In the genomic region with DNA sequence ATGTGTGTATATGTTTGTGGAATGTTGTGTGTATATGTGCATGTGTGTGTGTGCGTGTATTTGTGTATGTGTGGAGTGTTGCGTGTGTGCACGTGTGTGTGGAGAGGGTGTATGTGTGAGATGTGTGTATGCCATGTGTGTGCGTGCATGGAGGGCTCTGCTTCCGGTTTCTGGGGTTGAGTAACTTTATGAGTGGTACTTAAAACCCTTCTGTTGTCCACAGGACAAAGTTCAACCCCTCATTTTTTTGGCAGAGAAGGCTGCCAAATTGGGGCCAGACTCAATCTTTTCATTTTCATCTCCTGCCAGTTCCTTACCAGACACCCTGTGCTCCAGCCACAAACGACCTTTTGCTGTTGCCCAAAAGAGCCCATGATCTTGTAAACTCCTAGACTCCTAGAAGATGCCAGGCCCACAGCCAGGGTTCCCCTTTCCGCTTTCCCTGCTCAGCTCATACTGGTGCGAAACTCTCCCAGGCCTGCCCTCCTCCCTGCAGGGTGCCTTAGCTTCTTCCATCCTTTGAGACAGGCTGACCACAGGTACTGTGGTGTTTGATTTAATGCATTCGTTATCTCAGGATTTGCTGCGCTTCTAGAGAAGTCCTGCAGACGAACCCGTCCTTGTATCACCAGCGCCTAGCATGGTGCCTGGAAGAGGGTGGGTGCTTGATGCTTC, we compare ENCODE assay signal across 14 cellular contexts.
DNase-seq lines count a peak whose midpoint lies in the region; ATAC-seq, FAIRE-seq and TF ChIP-seq lines count a peak whose summit lies in the region.
"Had no signal": no experiment of that assay in that cellular context is flagged by ENCODE, and none has a peak within 500 bp of the region (broad histone marks: within the 10 kb centered on the region; RNA-seq: fewer than 3 reads in every experiment).

No MANE protein-coding gene starts in this region.

- no peaks in the 10 kb centered on the region for H3K27me3 ChIP-seq in CD4-positive, alpha-beta T cell (ENCODE audit: control insufficient read depth, insufficient read depth, low read length)
- H3K27me3 ChIP-seq in HL-60 (ENCODE audit: insufficient read depth, poor library complexity, severe bottlenecking) = no peaks in the 10 kb centered on the region
- H3K27me3 ChIP-seq in astrocyte (ENCODE audit: insufficient read depth, low read length) = no peaks in the 10 kb centered on the region
- H3K27me3 ChIP-seq: uterus had no signal

- H2AFZ ChIP-seq in astrocyte (ENCODE audit: low read depth, low read length) = no peak overlapping the region

- no peak overlapping the region for H3K4me3 Mint-ChIP-seq in CD4-positive, alpha-beta T cell
- H3K4me3 Mint-ChIP-seq in astrocyte (ENCODE audit: unreplicated experiment) = peak overlapping the region; percentile 15
- peak overlapping the region in 6 of 8 donors; percentile 0 to 48 (median 16) for H3K4me3 Mint-ChIP-seq in naive B cell
- H3K4me3 Mint-ChIP-seq: central memory CD8-positive, alpha-beta T cell had no signal

- H3K36me3 Mint-ChIP-seq in CD4-positive, alpha-beta T cell (ENCODE audit: low read depth) = no peaks in the 10 kb centered on the region
- H3K36me3 Mint-ChIP-seq in astrocyte (ENCODE audit: low read depth, unreplicated experiment) (peaks cover 2% of the 10 kb centered on the region), naive B cell (no peaks in the 10 kb centered on the region)

- no peak for FAIRE-seq in astrocyte (lab: Jason Lieb, UNC)

- no peak overlapping the region for H3K9ac ChIP-seq in astrocyte (ENCODE audit: low read length)

- intact Hi-C loops in CD4-positive, alpha-beta T cell (cut with DNase I, micrococcal nuclease) = no loop called here

- H3K27ac Mint-ChIP-seq in CD4-positive, alpha-beta T cell = peak overlapping the region; percentile 9
- no peak overlapping the region for H3K27ac Mint-ChIP-seq in astrocyte (ENCODE audit: unreplicated experiment)
- peak overlapping the region in 5 of 6 donors; percentile 0 to 85 (median 44) for H3K27ac Mint-ChIP-seq in naive B cell

- peaks cover 93% of the 10 kb centered on the region for H3K79me2 ChIP-seq in astrocyte (ENCODE audit: insufficient read depth, low read length)

- peaks cover 26% of the 10 kb centered on the region for H3K4me1 ChIP-seq in astrocyte (ENCODE audit: insufficient read depth, low read length)
- H3K4me1 ChIP-seq: uterus had no signal

- no peak for ATAC-seq in CD4-positive, alpha-beta T cell (ENCODE audit: poor library complexity)
- ATAC-seq in naive B cell (ENCODE audit: low read depth in 2 of 2) = peak in 1 of 2 donors; percentile 23
- ATAC-seq in GM18867 (IDR thresholded peaks at IDR 0.05; ENCODE audit: unreplicated experiment) = no peak
- ATAC-seq: HCT116 had no signal

- peaks cover 66% of the 10 kb centered on the region for H3K4me1 Mint-ChIP-seq in CD4-positive, alpha-beta T cell (ENCODE audit: low read depth)
- H3K4me1 Mint-ChIP-seq in astrocyte (ENCODE audit: low read depth, unreplicated experiment) (peaks cover 26% of the 10 kb centered on the region), naive B cell (peaks cover 59 to 85% (median 67%) of the 10 kb centered on the region in 3 donors)

- H4K20me1 ChIP-seq in astrocyte (ENCODE audit: insufficient read depth, low read length) = peaks cover 72% of the 10 kb centered on the region

- CTCF ChIA-PET in CD4-positive, alpha-beta T cell (lab: Charles Lee) = no interaction called here

- peak overlapping the region; percentile 66 for H3K4me2 ChIP-seq in astrocyte (ENCODE audit: low read length)

- no peaks in the 10 kb centered on the region for H3K36me3 ChIP-seq in astrocyte (ENCODE audit: insufficient read depth, low read length)
- H3K36me3 ChIP-seq: uterus had no signal

- no peak for DNase-seq in CD4-positive, alpha-beta T cell
- DNase-seq in HL-60 (ENCODE audit: low read depth in 1 of 2, low spot score in 1 of 2) (peak in 1 of 2 experiments; percentile 50), astrocyte (ENCODE audit: low read depth) (no peak), naive B cell (no peak), 8988T (no peak), activated gamma-delta T cell treated with Interleukin-2 at 50 U/mL for 16 hours (no peak), NCI-H1048 (lab: John Stamatoyannopoulos, UW) (no peak)
- DNase-seq: activated CD4-positive, alpha-beta T cell treated with anti-CD3 and anti-CD28 coated beads for 1 hour; activated effector memory CD4-positive, alpha-beta T cell treated with anti-CD3 and anti-CD28 coated beads, Interleukin-2, amount 50 U/mL, for 16 hours; Karpas-422; uterus had no signal

- POLR2A ChIA-PET in CD4-positive, alpha-beta T cell (lab: Charles Lee) = no interaction called here

- no peak for TF ChIP-seq CTCF in CD4-positive, alpha-beta T cell (IDR thresholded peaks at IDR 0.05)
- TF ChIP-seq CTCF in HL-60 (IDR thresholded peaks at IDR 0.05; ENCODE audit: insufficient read depth, low read length) (no peak), astrocyte (IDR thresholded peaks at IDR 0.05; ENCODE audit: insufficient read depth, low read depth, low read length) (no peak)

- H3K9me3 ChIP-seq in CD4-positive, alpha-beta T cell (ENCODE audit: control insufficient read depth, low read length) = no peaks in the 10 kb centered on the region
- H3K9me3 ChIP-seq in astrocyte (ENCODE audit: insufficient read depth, low read depth, low read length) = no peaks in the 10 kb centered on the region
- H3K9me3 ChIP-seq: uterus had no signal

- no peak overlapping the region for H3K4me3 ChIP-seq in HL-60 (replicated peaks; ENCODE audit: insufficient read depth, low read length)
- no peak overlapping the region for H3K4me3 ChIP-seq in astrocyte (ENCODE audit: insufficient read depth, low read depth, low read length)
- H3K4me3 ChIP-seq: uterus had no signal

- no peaks in the 10 kb centered on the region for H3K27me3 Mint-ChIP-seq in CD4-positive, alpha-beta T cell
- H3K27me3 Mint-ChIP-seq in astrocyte (ENCODE audit: low read depth, unreplicated experiment) (no peaks in the 10 kb centered on the region), naive B cell (no peaks in the 10 kb centered on the region)
- H3K27me3 Mint-ChIP-seq: central memory CD8-positive, alpha-beta T cell had no signal

- no peak overlapping the region for H3K27ac ChIP-seq in CD4-positive, alpha-beta T cell (ENCODE audit: low read depth, low read length)
- peak overlapping the region; percentile 59 for H3K27ac ChIP-seq in HL-60 (replicated peaks)
- H3K27ac ChIP-seq in astrocyte (ENCODE audit: low read depth, low read length) = no peak overlapping the region
- H3K27ac ChIP-seq: uterus had no signal

- H3K9me3 Mint-ChIP-seq in CD4-positive, alpha-beta T cell = no peaks in the 10 kb centered on the region
- H3K9me3 Mint-ChIP-seq in astrocyte (ENCODE audit: unreplicated experiment) = no peaks in the 10 kb centered on the region
- no peaks in the 10 kb centered on the region for H3K9me3 Mint-ChIP-seq in naive B cell
- H3K9me3 Mint-ChIP-seq: central memory CD8-positive, alpha-beta T cell had no signal
